ENCODE assay signal across 8 cellular contexts in the genomic region with DNA sequence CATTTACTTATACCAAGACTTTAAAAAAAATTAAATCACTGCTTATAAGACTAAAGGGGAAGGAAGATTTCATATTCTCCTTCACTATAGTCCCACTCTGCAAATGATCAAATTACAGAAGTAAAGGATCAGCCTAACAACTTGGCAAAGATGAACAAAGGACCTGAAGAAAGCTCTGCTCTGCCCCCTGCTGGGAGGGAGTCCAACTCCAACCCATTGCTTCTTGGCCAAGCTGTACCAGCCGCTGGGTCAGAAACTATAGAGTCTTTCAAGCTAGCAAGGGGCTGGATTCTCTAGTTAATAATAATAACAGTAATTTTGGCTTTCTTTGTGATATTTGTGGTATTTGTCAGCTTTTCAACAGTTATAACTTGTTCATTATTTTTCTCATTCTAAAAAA.
A peak's percentile ranks its signal among the peaks of the same experiment; 100 is the strongest.
DNase-seq lines count a peak whose midpoint lies in the region; ATAC-seq and TF ChIP-seq lines count a peak whose summit lies in the region.

No MANE protein-coding gene starts in this region.

- TF ChIP-seq CTCF in heart left ventricle (IDR thresholded peaks at IDR 0.05) (peak in 7 of 12 donors; percentile 13 to 44 (median 26)), testis (IDR thresholded peaks at IDR 0.05) (peak in 2 of 3 experiments; percentile 40 to 53)

- no peaks in the 10 kb centered on the region for H3K9me3 ChIP-seq in heart left ventricle
- no peaks in the 10 kb centered on the region for H3K9me3 ChIP-seq in testis

- 41 to 68% (median 62%) methylated on average over 1 of the region's 1 CpG for WGBS in heart left ventricle, 4 donors
- WGBS in testis, 2 donors = 50 to 53% methylated on average over 1 of the region's 1 CpG

- no peaks in the 10 kb centered on the region for H3K4me1 ChIP-seq in heart left ventricle
- H3K4me1 ChIP-seq in testis = no peaks in the 10 kb centered on the region

- no peak for TF ChIP-seq POLR2A in heart left ventricle (IDR thresholded peaks at IDR 0.05)
- TF ChIP-seq POLR2A in testis (IDR thresholded peaks at IDR 0.05) = no peak

- H3K27ac ChIP-seq in heart left ventricle (no peak overlapping the region), testis (no peak overlapping the region)

- ATAC-seq in heart left ventricle (no peak), HG03342 (IDR thresholded peaks at IDR 0.05; ENCODE audit: unreplicated experiment) (peak; percentile 56), left ventricle myocardium superior (no peak), GM19324 (IDR thresholded peaks at IDR 0.05; ENCODE audit: low FRiP score, unreplicated experiment) (no peak), GM18511 (IDR thresholded peaks at IDR 0.05; ENCODE audit: unreplicated experiment) (no peak)

- intact Hi-C loops in heart left ventricle (cut with DNase I) (no loop called here), cardiac septum (cut with DNase I) (no loop called here), left ventricle myocardium superior (cut with micrococcal nuclease) (no loop called here), testis (cut with DNase I; ENCODE audit: low total_unique reads) (no loop called here)

- H3K4me3 ChIP-seq in heart left ventricle = no peak overlapping the region
- no peak overlapping the region for H3K4me3 ChIP-seq in testis

- DNase-seq in heart left ventricle = no peak
- no peak for DNase-seq in cardiac septum (ENCODE audit: low spot score)
- peak; percentile 22 for DNase-seq in SKM-1 (lab: John Stamatoyannopoulos, UW; ENCODE audit: unreplicated experiment)
- peak; percentile 29 for DNase-seq in left ventricle myocardium superior
- peak; percentile 75 for DNase-seq in testis

- H3K36me3 ChIP-seq in heart left ventricle = no peaks in the 10 kb centered on the region
- no peaks in the 10 kb centered on the region for H3K36me3 ChIP-seq in testis (ENCODE audit: low read depth, missing control alignments)

- H3K27me3 ChIP-seq in heart left ventricle (peaks cover 0 to 3% (median 0%) of the 10 kb centered on the region in 9 donors), testis (no peaks in the 10 kb centered on the region)

Comparison
In these comparisons a context has a peak if more than half of its experiments do, and no peak if none do; other contexts are left out.
1. DNase-seq: peak in SKM-1 (single experiment), left ventricle myocardium superior (single experiment) and testis (single experiment); none in heart left ventricle (0 of 5) and cardiac septum (single experiment).